In the genomic region with DNA sequence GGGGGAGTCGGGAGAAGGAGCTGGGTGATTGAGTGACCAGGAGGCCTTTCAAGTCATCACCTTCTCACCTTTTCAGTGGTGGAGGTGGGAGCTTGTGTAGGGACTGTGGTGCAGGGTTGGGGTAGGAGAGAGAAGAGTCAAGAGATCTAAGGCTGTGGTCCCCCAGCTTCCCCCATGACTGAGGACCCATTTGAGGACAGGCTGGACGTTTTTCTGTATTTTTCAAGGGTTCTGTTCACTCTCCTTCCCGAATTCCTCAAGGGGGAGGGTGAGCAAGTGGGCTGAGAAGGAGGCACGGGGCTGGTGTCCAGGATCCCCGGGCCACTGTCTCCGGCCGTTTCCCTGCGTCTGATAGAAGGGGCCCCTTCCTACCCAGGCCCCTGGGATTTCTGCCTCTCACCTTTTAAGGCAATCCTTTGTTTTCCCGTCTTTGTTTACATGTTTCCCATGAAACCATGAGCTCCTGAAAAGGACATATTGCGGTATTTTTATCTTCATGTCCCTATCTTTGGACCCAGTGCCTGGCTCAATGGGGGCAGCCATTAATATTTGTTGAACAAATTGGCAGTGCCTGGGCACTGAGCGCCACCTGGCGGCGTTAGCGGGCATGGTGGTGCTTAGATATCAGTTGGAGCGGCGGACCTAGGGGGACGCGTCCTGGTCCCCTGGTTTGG, we compare ENCODE assay signal across 8 cellular contexts. TPM values are rescaled to one million over a fixed set of nuclear protein-coding genes. Genes with fewer than 3 reads are reported as not detected.
DNase-seq lines count a peak whose midpoint lies in the region; ATAC-seq, FAIRE-seq and TF ChIP-seq lines count a peak whose summit lies in the region.

No MANE protein-coding gene starts in this region.

- TF ChIP-seq CTCF in activated B cell treated with CpG ODN at 0.5 μM for 24 hours (IDR thresholded peaks at IDR 0.05) (no peak), bronchial epithelial cell (IDR thresholded peaks at IDR 0.05; ENCODE audit: insufficient read depth, low read length, severe bottlenecking) (peak; percentile 87)

- H3K4me3 ChIP-seq in bronchial epithelial cell (ENCODE audit: low read depth, low read length): no peak overlapping the region

- H3K4me1 Mint-ChIP-seq in activated B cell treated with CpG ODN at 0.5 μM for 24 hours: peaks cover 6% of the 10 kb centered on the region

- H3K27me3 Mint-ChIP-seq in activated B cell treated with CpG ODN at 0.5 μM for 24 hours: peaks cover 13% of the 10 kb centered on the region

- no peak for FAIRE-seq in bronchial epithelial cell (lab: Jason Lieb, UNC)

- peak; percentile 45 for ATAC-seq in activated B cell treated with CpG ODN at 0.5 μM for 24 hours (ENCODE audit: low read depth)
- no peak for ATAC-seq in GM19463 (IDR thresholded peaks at IDR 0.05; ENCODE audit: unreplicated experiment)

- peaks cover 8% of the 10 kb centered on the region for H3K27me3 ChIP-seq in bronchial epithelial cell (ENCODE audit: control insufficient read depth, insufficient read depth, low read length)

- no peak overlapping the region for H3K27ac Mint-ChIP-seq in activated B cell treated with CpG ODN at 0.5 μM for 24 hours

- no peaks in the 10 kb centered on the region for H3K36me3 ChIP-seq in bronchial epithelial cell (ENCODE audit: control insufficient read depth, insufficient read depth, low read length)

- H3K9me3 Mint-ChIP-seq in activated B cell treated with CpG ODN at 0.5 μM for 24 hours: no peaks in the 10 kb centered on the region

- DNase-seq in NCI-H82 (lab: John Stamatoyannopoulos, UW) (peak; percentile 90), NCI-H82 treated with DMSO at 0.1 percent for 48 hours (lab: John Stamatoyannopoulos, UW; ENCODE audit: unreplicated experiment) (no peak), NCI-H2107 treated with DMSO at 0.1 percent for 48 hours (lab: John Stamatoyannopoulos, UW; ENCODE audit: unreplicated experiment) (peak; percentile 29), activated B cell treated with CpG ODN at 0.5 μM for 24 hours (peak; percentile 73), bronchial epithelial cell (ENCODE audit: low read depth) (peak; percentile 35), kidney tubule cell (ENCODE audit: low spot score) (peak; percentile 65)
- peak; percentile 74 to 75 for DNase-seq in stimulated activated CD4-positive, alpha-beta T cell treated with anti-CD3 and anti-CD28 coated beads, Interleukin-2, amount 100 ng/mL, for 48 hours

- POLR2A ChIA-PET in activated B cell treated with CpG ODN at 0.5 μM for 24 hours (lab: Charles Lee): interaction anchor here (0.9 to 1.8 kb wide), 3 partner anchors 78 to 89 kb away, joined by 3 to 13 read pairs (median 4); no protein-coding TSS in a partner anchor

- CTCF ChIA-PET in activated B cell treated with CpG ODN at 0.5 μM for 24 hours (lab: Charles Lee): interaction anchor here (0.6 to 6.6 kb wide), 21 partner anchors 9 to 322 kb away, joined by 3 to 100 read pairs (median 4); a partner anchor contains a TSS

- no peak overlapping the region for H3K4me3 Mint-ChIP-seq in activated B cell treated with CpG ODN at 0.5 μM for 24 hours

- H3K36me3 Mint-ChIP-seq in activated B cell treated with CpG ODN at 0.5 μM for 24 hours (ENCODE audit: low read depth): no peaks in the 10 kb centered on the region

- intact Hi-C loops in activated B cell treated with CpG ODN at 0.5 μM for 24 hours (cut with micrococcal nuclease): loop anchor here (1.0 to 10.0 kb wide), 10 partner anchors 36 to 1022 kb away; a partner anchor contains a TSS

RNA-seq across cellular contexts. Expression of a gene that starts 9.2 kb away (rescaled TPM):
- total RNA-seq in activated B cell treated with CpG ODN at 0.5 μM for 24 hours (0.34 and 0.71 TPM in 2 replicates), bronchial epithelial cell (not detected in 2 replicates)

RNA-seq across cellular contexts. Expression of a gene that starts 25.4 kb away (rescaled TPM):
- total RNA-seq in activated B cell treated with CpG ODN at 0.5 μM for 24 hours (14.0 and 17.0 TPM in 2 replicates), bronchial epithelial cell (15.4 and 15.5 TPM in 2 replicates)
